ENCODE assay signal across 11 cellular contexts in genomic region chr6:3260772-3261517, GRCh38. TPM values are rescaled to one million over a fixed set of nuclear protein-coding genes. Genes with fewer than 3 reads are reported as not detected.
A peak's percentile ranks its signal among the peaks of the same experiment; 100 is the strongest.
DNase-seq lines count a peak whose midpoint lies in the region; ATAC-seq and TF ChIP-seq lines count a peak whose summit lies in the region.
"Had no signal": no experiment of that assay in that cellular context is flagged by ENCODE, and none has a peak within 500 bp of the region (broad histone marks: within the 10 kb centered on the region; RNA-seq: fewer than 3 reads in every experiment).

No MANE protein-coding gene starts in this region.

- H3K27me3 ChIP-seq in hepatocyte: no peaks in the 10 kb centered on the region

- H3K4me1 Mint-ChIP-seq in activated naive CD4-positive, alpha-beta T cell treated with anti-CD3 and anti-CD28 coated beads for 36 hours (ENCODE audit: low read depth): peaks cover 44% of the 10 kb centered on the region
- H3K4me1 Mint-ChIP-seq in T-cell: peaks cover 45 to 54% (median 52%) of the 10 kb centered on the region in 3 donors
- H3K4me1 Mint-ChIP-seq in stimulated activated naive CD8-positive, alpha-beta T cell treated with anti-CD3 and anti-CD28 coated beads, Interleukin-15, amount 100 ng/mL, for 72 hours: peaks cover 53% of the 10 kb centered on the region

- no peaks in the 10 kb centered on the region for H3K9me3 ChIP-seq in hepatocyte (ENCODE audit: low read depth)

- peak overlapping the region; percentile 94 for H3K4me3 Mint-ChIP-seq in activated naive CD4-positive, alpha-beta T cell treated with anti-CD3 and anti-CD28 coated beads for 36 hours
- peak overlapping the region; percentile 91 to 94 (median 93) for H3K4me3 Mint-ChIP-seq in T-cell
- peak overlapping the region; percentile 95 to 96 for H3K4me3 Mint-ChIP-seq in stimulated activated naive CD8-positive, alpha-beta T cell treated with anti-CD3 and anti-CD28 coated beads, Interleukin-15, amount 100 ng/mL, for 72 hours

- POLR2A ChIA-PET in T-cell (lab: Charles Lee): interaction anchor here in 1 of 2 donors (0.6 kb wide), 1 partner anchor 733 kb away, joined by 5 read pairs; no protein-coding TSS in a partner anchor

- no peaks in the 10 kb centered on the region for H3K9me2 ChIP-seq in hepatocyte (replicated peaks; ENCODE audit: insufficient read depth)

- peak overlapping the region; percentile 81 for H3K4me2 ChIP-seq in hepatocyte

- no peaks in the 10 kb centered on the region for H3K36me3 ChIP-seq in hepatocyte (replicated peaks; ENCODE audit: insufficient read depth, low read depth)

- no peaks in the 10 kb centered on the region for H3K9me3 Mint-ChIP-seq in activated naive CD4-positive, alpha-beta T cell treated with anti-CD3 and anti-CD28 coated beads for 36 hours
- no peaks in the 10 kb centered on the region for H3K9me3 Mint-ChIP-seq in T-cell
- no peaks in the 10 kb centered on the region for H3K9me3 Mint-ChIP-seq in stimulated activated naive CD8-positive, alpha-beta T cell treated with anti-CD3 and anti-CD28 coated beads, Interleukin-15, amount 100 ng/mL, for 72 hours

- DNase-seq in activated naive CD4-positive, alpha-beta T cell treated with anti-CD3 and anti-CD28 coated beads for 36 hours: no peak
- DNase-seq in activated naive CD4-positive, alpha-beta T cell treated with Interleukin-2 at 50 U/mL for 16 hours: no peak
- DNase-seq in T-cell: no peak
- no peak for DNase-seq in hepatocyte (ENCODE audit: low spot score)
- DNase-seq in stimulated activated naive CD8-positive, alpha-beta T cell treated with anti-CD3 and anti-CD28 coated beads, Interleukin-15, amount 100 ng/mL, for 72 hours: no peak
- no peak for DNase-seq in HK-2 (ENCODE audit: unreplicated experiment)
- DNase-seq in NCI-H187 treated with DMSO at 0.1 percent for 48 hours (lab: John Stamatoyannopoulos, UW): no peak
- DNase-seq: activated CD4-positive, alpha-beta T cell treated with anti-CD3 and anti-CD28 coated beads, Interleukin-2, amount 50 U/mL, for 48 hours; AML-193; stimulated activated naive CD4-positive, alpha-beta T cell treated with Interleukin-2 at 50 U/mL for 16 hours had no signal

- peaks cover 10% of the 10 kb centered on the region for H3K4me1 ChIP-seq in hepatocyte (ENCODE audit: insufficient read depth)

- no peak overlapping the region for H2AFZ ChIP-seq in hepatocyte

- peaks cover 40% of the 10 kb centered on the region for H3K79me2 ChIP-seq in hepatocyte

- no peak overlapping the region for H3K4me3 ChIP-seq in hepatocyte

- CTCF ChIA-PET in activated naive CD4-positive, alpha-beta T cell treated with anti-CD3 and anti-CD28 coated beads for 36 hours (lab: Charles Lee): interaction anchor here (0.7 to 5.1 kb wide), 3 partner anchors 9 to 140 kb away, joined by 3 to 40 read pairs (median 5); no protein-coding TSS in a partner anchor
- CTCF ChIA-PET in T-cell (lab: Charles Lee): interaction anchor here in 1 of 2 donors (0.6 to 1.2 kb wide), 3 partner anchors 9 to 134 kb away, joined by 3 to 15 read pairs (median 5); no protein-coding TSS in a partner anchor

- H4K20me1 ChIP-seq in hepatocyte (ENCODE audit: insufficient read depth, poor library complexity, severe bottlenecking): no peaks in the 10 kb centered on the region

- H3K27ac Mint-ChIP-seq in activated naive CD4-positive, alpha-beta T cell treated with anti-CD3 and anti-CD28 coated beads for 36 hours: peak overlapping the region; percentile 3
- peak overlapping the region in 1 of 2 donors; percentile 61 for H3K27ac Mint-ChIP-seq in T-cell
- H3K27ac Mint-ChIP-seq in stimulated activated naive CD8-positive, alpha-beta T cell treated with anti-CD3 and anti-CD28 coated beads, Interleukin-15, amount 100 ng/mL, for 72 hours: peak overlapping the region; percentile 5 to 63

- TF ChIP-seq CTCF in hepatocyte (IDR thresholded peaks at IDR 0.05; ENCODE audit: poor library complexity): no peak

- H3K27me3 Mint-ChIP-seq in activated naive CD4-positive, alpha-beta T cell treated with anti-CD3 and anti-CD28 coated beads for 36 hours (ENCODE audit: low read depth): no peaks in the 10 kb centered on the region
- H3K27me3 Mint-ChIP-seq in T-cell: peaks cover 0 to 3% of the 10 kb centered on the region in 2 donors
- H3K27me3 Mint-ChIP-seq in stimulated activated naive CD8-positive, alpha-beta T cell treated with anti-CD3 and anti-CD28 coated beads, Interleukin-15, amount 100 ng/mL, for 72 hours: peaks cover 10% of the 10 kb centered on the region

- H3K36me3 Mint-ChIP-seq in activated naive CD4-positive, alpha-beta T cell treated with anti-CD3 and anti-CD28 coated beads for 36 hours (ENCODE audit: low read depth): peaks cover 18% of the 10 kb centered on the region
- H3K36me3 Mint-ChIP-seq in T-cell: peaks cover 9% of the 10 kb centered on the region

- WGBS in hepatocyte (ENCODE audit: low lambda C conversion rate, missing lambda C conversion rate): 71% methylated on average over 17 of the region's 17 CpGs

- intact Hi-C loops in activated naive CD4-positive, alpha-beta T cell treated with anti-CD3 and anti-CD28 coated beads for 36 hours (cut with micrococcal nuclease): no loop called here

- H3K27ac ChIP-seq in hepatocyte: no peak overlapping the region

- ATAC-seq in T-cell (replicated peaks in 1 of 4): no peak
- no peak for ATAC-seq in stimulated activated naive CD8-positive, alpha-beta T cell treated with anti-CD3 and anti-CD28 coated beads, Interleukin-15, amount 100 ng/mL, for 72 hours
- no peak for ATAC-seq in HG03097 (IDR thresholded peaks at IDR 0.05; ENCODE audit: low FRiP score, unreplicated experiment)

RNA-seq across cellular contexts. Expression of gene PSMG4, which starts 2.2 kb away (rescaled TPM):
- total RNA-seq in activated naive CD4-positive, alpha-beta T cell treated with anti-CD3 and anti-CD28 coated beads for 36 hours: 10 to 100 TPM; 23.9 to 26.2 TPM
- total RNA-seq in T-cell: 10 to 100 TPM; 18.8 to 42.6 (median 33.6) TPM
- 8.1 and 15.5 TPM in 2 replicates for total RNA-seq in hepatocyte
- 26.4 and 28.1 TPM in 2 replicates for polyA plus RNA-seq in hepatocyte

RNA-seq across cellular contexts. Expression of gene TUBB2B, which starts 33.5 kb away (rescaled TPM):
- total RNA-seq in activated naive CD4-positive, alpha-beta T cell treated with anti-CD3 and anti-CD28 coated beads for 36 hours: under 1 TPM in 1 of 2 experiments, not detected in 1; 0.12 TPM
- total RNA-seq in T-cell (1 to 10 TPM in 2 of 5 donors, under 1 TPM in 2, not detected in 1; 0.46 to 1.2 (median 0.87) TPM), hepatocyte (72.0 and 72.2 TPM in 2 replicates)
- 31.2 and 36.4 TPM in 2 replicates for polyA plus RNA-seq in hepatocyte

Comparison
In these comparisons a context has a peak if more than half of its experiments do, and no peak if none do; other contexts are left out.
1. RNA of gene TUBB2B, which starts 33.5 kb away (total RNA-seq): 72.0 to 72.2 TPM in hepatocyte; 0.46 to 1.2 TPM in T-cell and 0.12 TPM in activated naive CD4-positive, alpha-beta T cell treated with anti-CD3 and anti-CD28 coated beads for 36 hours; every median in the first group is over 10 times any median in the second.
2. Peak in every context shown above with its lines, with median percentiles within 50 percentile points of each other: H3K4me3 Mint-ChIP-seq.